ENCODE assay signal across 8 cellular contexts in the genomic region with DNA sequence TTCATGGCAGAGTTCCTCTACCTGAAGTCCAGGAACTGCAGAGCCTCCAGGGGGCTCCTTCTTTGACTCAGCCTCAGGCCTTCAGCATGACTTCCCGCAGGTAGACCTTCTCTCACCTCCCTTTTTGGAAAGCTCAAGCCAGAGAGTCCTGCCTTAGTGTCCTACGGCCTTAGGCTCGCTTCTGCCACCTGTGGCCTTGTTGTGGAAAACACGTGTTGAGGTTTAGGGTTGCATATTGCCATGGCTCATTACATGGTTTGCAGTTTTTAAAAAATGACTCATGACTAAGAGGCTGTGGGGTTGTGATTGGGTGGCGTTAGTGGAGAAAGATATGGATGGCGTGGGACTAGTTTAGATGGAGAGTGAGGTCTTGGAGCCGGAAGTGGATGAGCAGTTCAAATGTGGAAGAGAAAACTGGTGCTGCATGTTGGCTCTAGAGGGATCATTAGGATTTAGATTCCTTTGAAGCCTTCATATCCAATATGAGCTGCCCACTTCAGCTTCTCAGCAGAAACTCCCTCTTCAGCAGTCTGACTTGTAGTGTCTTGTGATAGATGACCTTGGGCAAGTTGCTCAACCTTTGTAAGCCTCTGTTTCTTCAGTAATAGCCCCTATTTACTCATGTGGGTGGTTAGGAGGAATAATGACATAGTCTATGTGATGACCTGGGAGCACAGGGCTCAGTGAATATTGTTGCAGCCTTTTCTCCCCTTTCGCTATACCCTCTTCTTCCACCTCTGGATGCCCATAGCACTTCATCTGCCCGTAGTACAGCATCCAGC. TPM values are rescaled to one million over a fixed set of nuclear protein-coding genes. Genes with fewer than 3 reads are reported as not detected.
DNase-seq lines count a peak whose midpoint lies in the region; ATAC-seq and TF ChIP-seq lines count a peak whose summit lies in the region.

No MANE protein-coding gene starts in this region.

- no peaks in the 10 kb centered on the region for H3K27me3 ChIP-seq in foreskin keratinocyte

- H3K9me3 Mint-ChIP-seq in stimulated activated naive CD8-positive, alpha-beta T cell treated with anti-CD3 and anti-CD28 coated beads, Interleukin-15, amount 100 ng/mL, for 72 hours = no peaks in the 10 kb centered on the region

- ATAC-seq in GM21447 (IDR thresholded peaks at IDR 0.05; ENCODE audit: unreplicated experiment) (peak; percentile 81), HG03575 (IDR thresholded peaks at IDR 0.05; ENCODE audit: extremely low read depth, insufficient number of reproducible peaks, low FRiP score, unreplicated experiment) (peak; percentile 37), foreskin keratinocyte (peak; percentile 90)
- ATAC-seq in stimulated activated naive CD8-positive, alpha-beta T cell treated with anti-CD3 and anti-CD28 coated beads, Interleukin-15, amount 100 ng/mL, for 72 hours = peak; percentile 86

- H3K27ac Mint-ChIP-seq in stimulated activated naive CD8-positive, alpha-beta T cell treated with anti-CD3 and anti-CD28 coated beads, Interleukin-15, amount 100 ng/mL, for 72 hours = no peak overlapping the region

- DNase-seq in NCI-H748 (lab: John Stamatoyannopoulos, UW; ENCODE audit: unreplicated experiment) (peak; percentile 69), NCI-H748 treated with DMSO at 0.1 percent for 48 hours (lab: John Stamatoyannopoulos, UW) (no peak), SK-N-DZ (ENCODE audit: low spot score) (peak; percentile 18), foreskin keratinocyte (peak in 1 of 2 donors; percentile 66), NCI-H524 treated with DMSO at 0.1 percent for 48 hours (lab: John Stamatoyannopoulos, UW) (no peak)
- peak in 1 of 2 donors; percentile 42 for DNase-seq in stimulated activated naive CD8-positive, alpha-beta T cell treated with anti-CD3 and anti-CD28 coated beads, Interleukin-15, amount 100 ng/mL, for 72 hours

- H3K4me1 Mint-ChIP-seq in stimulated activated naive CD8-positive, alpha-beta T cell treated with anti-CD3 and anti-CD28 coated beads, Interleukin-15, amount 100 ng/mL, for 72 hours = peaks cover 11% of the 10 kb centered on the region

- no peaks in the 10 kb centered on the region for H3K4me1 ChIP-seq in foreskin keratinocyte

- no peak overlapping the region for H3K4me3 Mint-ChIP-seq in stimulated activated naive CD8-positive, alpha-beta T cell treated with anti-CD3 and anti-CD28 coated beads, Interleukin-15, amount 100 ng/mL, for 72 hours

- peak; percentile 69 for TF ChIP-seq CTCF in foreskin keratinocyte (conservative IDR thresholded peaks at IDR 0.05)

- no peak overlapping the region for H3K27ac ChIP-seq in foreskin keratinocyte

- no peaks in the 10 kb centered on the region for H3K27me3 Mint-ChIP-seq in stimulated activated naive CD8-positive, alpha-beta T cell treated with anti-CD3 and anti-CD28 coated beads, Interleukin-15, amount 100 ng/mL, for 72 hours

RNA-seq across cellular contexts. Expression of a gene that starts 6.5 kb away (rescaled TPM):
- 10.4 and 16.9 TPM in 2 replicates for polyA plus RNA-seq in SK-N-DZ (2014; cell fraction: cytosol; rRNA removed)
- 9.4 and 10.6 TPM in 2 replicates for polyA plus RNA-seq in SK-N-DZ (2014; cell fraction: nucleus; rRNA removed)
- total RNA-seq in foreskin keratinocyte = 8.6 and 9.9 TPM in 2 replicates
- polyA plus RNA-seq in foreskin keratinocyte = 6.4 and 8.1 TPM in 2 replicates

Comparison
In these comparisons a context has a peak if more than half of its experiments do, and no peak if none do; other contexts are left out.
1. DNase-seq: peak in NCI-H748 (single experiment) and SK-N-DZ (single experiment); none in NCI-H748 treated with DMSO at 0.1 percent for 48 hours (single experiment) and NCI-H524 treated with DMSO at 0.1 percent for 48 hours (single experiment).
2. ATAC-seq: peak in every context shown above with its lines; median percentile 90 in foreskin keratinocyte; 86 in stimulated activated naive CD8-positive, alpha-beta T cell treated with anti-CD3 and anti-CD28 coated beads, Interleukin-15, amount 100 ng/mL, for 72 hours; 81 in GM21447; 37 in HG03575.